ENCODE assay signal across 10 cellular contexts in the genomic region with DNA sequence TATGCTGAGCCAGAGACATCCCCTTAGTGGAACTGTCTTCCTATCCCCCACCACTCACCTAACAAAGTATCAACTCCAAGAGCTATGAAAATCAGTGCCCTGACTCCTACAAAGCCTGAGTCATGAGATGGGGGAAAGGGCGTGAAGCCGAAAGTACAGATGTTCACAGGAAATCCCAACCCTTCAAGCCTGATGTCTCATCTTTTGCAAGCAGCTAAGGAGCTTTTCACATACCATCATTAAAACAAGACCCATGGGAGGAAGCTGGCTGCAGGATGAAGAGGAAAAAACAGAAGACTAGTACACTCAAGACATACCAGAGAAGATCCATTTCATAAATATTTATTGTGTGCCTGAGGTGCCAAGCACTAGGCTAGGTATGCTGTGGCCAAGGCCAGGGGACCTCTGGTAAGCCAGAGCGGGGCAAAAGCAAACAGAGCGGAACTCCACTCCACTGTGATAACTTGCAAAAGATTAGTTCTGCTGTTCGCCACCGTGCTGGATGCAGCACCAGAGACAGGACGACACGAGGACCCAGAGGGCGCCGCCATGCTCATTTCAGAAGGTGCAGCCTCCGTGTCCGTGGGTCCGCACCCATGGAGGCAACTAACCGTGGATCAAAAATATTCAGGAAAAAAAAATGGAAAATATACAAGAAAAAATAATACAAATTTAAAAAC. TPM values are rescaled to one million over a fixed set of nuclear protein-coding genes. Genes with fewer than 3 reads are reported as not detected.
DNase-seq lines count a peak whose midpoint lies in the region; ATAC-seq, FAIRE-seq and TF ChIP-seq lines count a peak whose summit lies in the region.
"Had no signal": no experiment of that assay in that cellular context is flagged by ENCODE, and none has a peak within 500 bp of the region (broad histone marks: within the 10 kb centered on the region; RNA-seq: fewer than 3 reads in every experiment).

No MANE protein-coding gene starts in this region.

- peak overlapping the region; percentile 16 for H3K27ac ChIP-seq in BLaER1
- peak overlapping the region; percentile 91 for H3K27ac ChIP-seq in osteoblast (ENCODE audit: low read depth, low read length)

- H3K4me3 ChIP-seq in BLaER1 (peak overlapping the region; percentile 1; the same call in 1 of the 2 replicates), osteoblast (ENCODE audit: insufficient read depth, low read length) (no peak overlapping the region)

- H3K27me3 ChIP-seq in BLaER1 (no peaks in the 10 kb centered on the region), osteoblast (ENCODE audit: insufficient read depth, low read length) (no peaks in the 10 kb centered on the region)

- H3K36me3 ChIP-seq in BLaER1 (peaks cover 14% of the 10 kb centered on the region; the same call in 1 of the 2 replicates), osteoblast (ENCODE audit: insufficient read depth, low read length) (no peaks in the 10 kb centered on the region)

- no peak for ATAC-seq in HG02610 (IDR thresholded peaks at IDR 0.05; ENCODE audit: unreplicated experiment)

- TF ChIP-seq CTCF in osteoblast (IDR thresholded peaks at IDR 0.05; ENCODE audit: extremely low read depth, low read depth, low read length): no peak

- H3K4me2 ChIP-seq in BLaER1: peak overlapping the region; percentile 92
- peak overlapping the region; percentile 77 for H3K4me2 ChIP-seq in osteoblast (ENCODE audit: insufficient read depth, low read length)

- no peaks in the 10 kb centered on the region for H3K9me3 ChIP-seq in BLaER1
- no peaks in the 10 kb centered on the region for H3K9me3 ChIP-seq in osteoblast (ENCODE audit: low read depth, low read length)

- peaks cover 3% of the 10 kb centered on the region for H3K79me2 ChIP-seq in osteoblast (ENCODE audit: insufficient read depth, low read length)

- H3K9ac ChIP-seq in BLaER1: peak overlapping the region; percentile 16; the same call in 1 of the 2 replicates

- no peak for FAIRE-seq in GM12892 (lab: Jason Lieb, UNC)
- FAIRE-seq: endometrium had no signal

- DNase-seq in NCI-H460 (ENCODE audit: extremely low read depth, low read depth) (peak; percentile 76), ecto neural progenitor cell (ENCODE audit: low spot score) (peak; percentile 46), osteoblast (ENCODE audit: insufficient read length, low spot score, missing footprints) (peak; percentile 96), SHP77 treated with DMSO at 0.1 percent for 48 hours (lab: John Stamatoyannopoulos, UW) (no peak), DMS153 (lab: John Stamatoyannopoulos, UW) (no peak), GM12892 (ENCODE audit: insufficient read length) (no peak)
- DNase-seq: NCI-H1417 treated with DMSO at 0.1 percent for 48 hours had no signal

- H3K4me1 ChIP-seq in BLaER1 (peaks cover 55% of the 10 kb centered on the region), osteoblast (ENCODE audit: insufficient read depth, low read length) (peaks cover 46% of the 10 kb centered on the region)

- TF ChIP-seq POLR2A in GM12892 (IDR thresholded peaks at IDR 0.05; ENCODE audit: low read depth, low read length): no peak

- no peak overlapping the region for H2AFZ ChIP-seq in osteoblast (ENCODE audit: low read length)

- H4K20me1 ChIP-seq in BLaER1: peaks cover 2% of the 10 kb centered on the region; the same call in 1 of the 2 replicates
- no peaks in the 10 kb centered on the region for H4K20me1 ChIP-seq in osteoblast (ENCODE audit: insufficient read depth, low read length)

RNA-seq across cellular contexts. Expression of gene MNT, which starts 4.5 kb away (rescaled TPM):
- total RNA-seq in NCI-H460 (2014; rRNA removed; shearing (Covaris generic)): 8.0 and 10.1 TPM in 2 replicates
- polyA plus RNA-seq in NCI-H460 (2014; cell fraction: nucleus; rRNA removed): 21.5 and 27.3 TPM in 2 replicates
- 12.3 and 14.1 TPM in 2 replicates for total RNA-seq in osteoblast
- polyA plus RNA-seq in GM12892 (2012; ENCODE audit: missing spikeins): 4.7 TPM

Comparison
In these comparisons a context has a peak if more than half of its experiments do, and no peak if none do; other contexts are left out.
1. DNase-seq: peak in NCI-H460 (single experiment), ecto neural progenitor cell (single experiment) and osteoblast (single experiment); none in SHP77 treated with DMSO at 0.1 percent for 48 hours (single experiment), DMS153 (single experiment) and GM12892 (single experiment).